In the genomic region with DNA sequence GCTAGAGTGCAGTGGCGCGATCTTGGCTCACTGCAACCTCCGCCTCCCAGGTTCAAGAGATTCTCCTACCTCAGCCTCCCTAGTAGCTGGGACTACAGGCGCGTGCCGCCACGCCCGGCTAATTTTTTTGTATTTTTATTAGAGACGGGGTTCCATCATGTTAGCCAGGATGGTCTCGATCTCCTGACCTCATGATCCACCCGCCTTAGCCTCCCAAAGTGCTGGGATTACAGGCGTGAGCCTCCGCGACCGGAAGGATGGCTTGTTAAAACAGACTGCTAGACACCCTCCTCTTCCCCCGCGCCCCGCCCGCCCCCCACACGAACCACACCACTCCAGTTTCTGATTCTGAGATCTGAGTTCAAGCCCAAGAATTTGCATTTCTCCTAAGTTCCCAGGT, we compare ENCODE assay signal across 7 cellular contexts.
A peak's percentile ranks its signal among the peaks of the same experiment; 100 is the strongest.
DNase-seq lines count a peak whose midpoint lies in the region; ATAC-seq, FAIRE-seq and TF ChIP-seq lines count a peak whose summit lies in the region.
"Not testable (repeated sequence)": the region's sequence is repeated elsewhere in the genome, so short reads cannot be mapped to it uniquely, and the experiment has no call there.

No MANE protein-coding gene starts in this region.

- no CpG with 5 or more reads among the region's 20 CpGs for WGBS in iPS DF 6.9 (ENCODE audit: insufficient coverage, insufficient read length)

- intact Hi-C loops in Panc1 (cut with micrococcal nuclease; ENCODE audit: unreplicated experiment), result not testable (repeated sequence)
- intact Hi-C loops in endothelial cell of umbilical vein (cut with micrococcal nuclease), result loop anchor here (2.0 kb wide), 1 partner anchor 71 kb away; the partner anchor contains the start of gene ZNF184

- in situ Hi-C loops in Panc1 (cut with HindIII; ENCODE audit: low pct_unique_long_range_greater_than_20kb, low sequenced_read_pairs), result not testable (repeated sequence)

- dilution Hi-C loops in endothelial cell of umbilical vein (cut with MboI; ENCODE audit: extremely low pct_ligation_motif_present, low sequenced_read_pairs), result not testable (repeated sequence)

- not testable (repeated sequence) for TF ChIP-seq POLR2A in endothelial cell of umbilical vein (IDR thresholded peaks at IDR 0.05; ENCODE audit: low read depth, low read length)

- DNase-seq in HT1080 (ENCODE audit: low read depth), result peak; percentile 44
- not testable (repeated sequence) for DNase-seq in Panc1 (ENCODE audit: low read depth, low spot score); adipocyte (ENCODE audit: low read depth); endothelial cell of umbilical vein (ENCODE audit: low read depth, low spot score); iPS DF 6.9 (ENCODE audit: low read depth, low spot score); nephron progenitor cell

- BruUV-seq in Panc1 (replicated peaks; lab: Mats Ljungman, UMichigan); endothelial cell of umbilical vein (replicated peaks; lab: Mats Ljungman, UMichigan): not testable (repeated sequence)

- H3K36me3 ChIP-seq in ES-I3 (ENCODE audit: insufficient read depth, low read length); Panc1 (ENCODE audit: control insufficient read depth, insufficient read depth, low read length); adipocyte (ENCODE audit: control insufficient read depth, insufficient read depth, low read length, severe bottlenecking); endothelial cell of umbilical vein (ENCODE audit: control insufficient read depth in 2 of 2, extremely low read depth in 1 of 2, insufficient read depth in 2 of 2, low read length in 2 of 2); iPS DF 6.9 (ENCODE audit: control insufficient read depth, insufficient read depth, low read length): not testable (repeated sequence)

- CTCF ChIA-PET in Panc1 (lab: Charles Lee), result not testable (repeated sequence)
- CTCF ChIA-PET in endothelial cell of umbilical vein (lab: Charles Lee), result interaction anchor here (0.6 to 1.6 kb wide), 5 partner anchors 25 to 417 kb away, joined by 3 to 12 read pairs (median 3); no protein-coding TSS in a partner anchor

- not testable (repeated sequence) for H3K9me1 ChIP-seq in endothelial cell of umbilical vein (replicated peaks; ENCODE audit: control insufficient read depth, extremely low read depth, insufficient read depth, low read length)

- H3K79me2 ChIP-seq in endothelial cell of umbilical vein (ENCODE audit: control insufficient read depth, insufficient read depth, low read length), result not testable (repeated sequence)

- not testable (repeated sequence) for H3K27me3 ChIP-seq in Panc1 (ENCODE audit: control insufficient read depth, insufficient read depth, low read length); adipocyte (replicated peaks; ENCODE audit: control insufficient read depth, insufficient read depth, low read length); endothelial cell of umbilical vein (ENCODE audit: control insufficient read depth in 2 of 2, insufficient read depth in 2 of 2, low read length in 2 of 2); iPS DF 6.9 (ENCODE audit: control insufficient read depth, insufficient read depth, low read length)

- not testable (repeated sequence) for H3K4me1 ChIP-seq in ES-I3 (ENCODE audit: insufficient read depth, low read length); iPS DF 6.9 (ENCODE audit: control insufficient read depth, insufficient read depth, low read length)
- H3K4me1 ChIP-seq in Panc1 (ENCODE audit: control insufficient read depth, insufficient read depth, low read length), result peaks cover 33% of the 10 kb centered on the region
- peaks cover 18% of the 10 kb centered on the region for H3K4me1 ChIP-seq in adipocyte (ENCODE audit: control insufficient read depth, insufficient read depth, low read length)
- peaks cover 13% of the 10 kb centered on the region for H3K4me1 ChIP-seq in endothelial cell of umbilical vein (ENCODE audit: control insufficient read depth, extremely low read depth, insufficient read depth, low read length)

- H4K20me1 ChIP-seq in endothelial cell of umbilical vein (replicated peaks; ENCODE audit: control insufficient read depth, extremely low read depth, insufficient read depth, low read length), result not testable (repeated sequence)

- H3K4me3 ChIP-seq in Panc1 (ENCODE audit: low read depth in 2 of 2, low read length in 2 of 2), result peak overlapping the region; percentile 81 to 92
- peak overlapping the region; percentile 72 for H3K4me3 ChIP-seq in adipocyte (ENCODE audit: low read length)
- peak overlapping the region in 2 of 3 experiments; percentile 73 to 74 for H3K4me3 ChIP-seq in endothelial cell of umbilical vein (replicated peaks in 1 of 3; ENCODE audit: insufficient read depth in 1 of 3, low read depth in 1 of 3, low read length in 3 of 3)
- peak overlapping the region; percentile 90; the same call in 1 of the 2 replicates for H3K4me3 ChIP-seq in iPS DF 6.9 (ENCODE audit: low read length)

- H3K4me1 Mint-ChIP-seq in nephron progenitor cell, result peaks cover 16% of the 10 kb centered on the region

- POLR2A ChIA-PET in Panc1 (lab: Charles Lee), result interaction anchor here (0.7 kb wide), 1 partner anchor 155 kb away, joined by 3 read pairs; no protein-coding TSS in a partner anchor
- POLR2A ChIA-PET in endothelial cell of umbilical vein (lab: Charles Lee), result not testable (repeated sequence)

- peak overlapping the region; percentile 94 for H2AFZ ChIP-seq in endothelial cell of umbilical vein (ENCODE audit: low read depth, low read length)

- peak overlapping the region; percentile 68; the same call in 1 of the 2 replicates for H3K27ac ChIP-seq in Panc1 (ENCODE audit: low read length)
- H3K27ac ChIP-seq in endothelial cell of umbilical vein (ENCODE audit: insufficient read depth, low read depth, low read length); iPS DF 6.9 (ENCODE audit: low read length): not testable (repeated sequence)

- H3K9me3 ChIP-seq in ES-I3 (ENCODE audit: control insufficient read depth, insufficient read depth, low read length); Panc1 (ENCODE audit: control insufficient read depth, insufficient read depth, low read depth, low read length); adipocyte (ENCODE audit: control insufficient read depth, low read length); endothelial cell of umbilical vein (replicated peaks; ENCODE audit: control insufficient read depth, insufficient read depth, low read length); iPS DF 6.9 (ENCODE audit: control insufficient read depth, insufficient read depth, low read length): not testable (repeated sequence)

- not testable (repeated sequence) for ATAC-seq in Panc1

- not testable (repeated sequence) for TF ChIP-seq CTCF in Panc1 (IDR thresholded peaks at IDR 0.05); endothelial cell of umbilical vein (IDR thresholded peaks at IDR 0.05; ENCODE audit: extremely low read depth in 1 of 2, insufficient read depth in 1 of 2, low read depth in 1 of 2, low read length in 2 of 2); nephron progenitor cell (IDR thresholded peaks at IDR 0.05)

- FAIRE-seq in endothelial cell of umbilical vein (lab: Jason Lieb, UNC), result not testable (repeated sequence)

- H3K36me3 Mint-ChIP-seq in nephron progenitor cell (ENCODE audit: low read depth), result not testable (repeated sequence)

- H3K27ac Mint-ChIP-seq in nephron progenitor cell, result not testable (repeated sequence)

- peak overlapping the region; percentile 92 for H3K4me3 Mint-ChIP-seq in nephron progenitor cell

- H3K27me3 Mint-ChIP-seq in nephron progenitor cell (ENCODE audit: low read depth, poor library complexity), result peaks cover 83% of the 10 kb centered on the region

- peaks cover 20% of the 10 kb centered on the region for H3K9me3 Mint-ChIP-seq in nephron progenitor cell

- H3K4me2 ChIP-seq in endothelial cell of umbilical vein (ENCODE audit: insufficient read depth, low read length), result peak overlapping the region; percentile 91

- peak overlapping the region; percentile 78; the same call in 1 of the 2 replicates for H3K9ac ChIP-seq in ES-I3 (ENCODE audit: low read depth, low read length)
- not testable (repeated sequence) for H3K9ac ChIP-seq in adipocyte (ENCODE audit: low read length); endothelial cell of umbilical vein (replicated peaks; ENCODE audit: extremely low read depth, insufficient read depth, low read length)
